ENCODE assay signal across 1 cellular context in the genomic region with DNA sequence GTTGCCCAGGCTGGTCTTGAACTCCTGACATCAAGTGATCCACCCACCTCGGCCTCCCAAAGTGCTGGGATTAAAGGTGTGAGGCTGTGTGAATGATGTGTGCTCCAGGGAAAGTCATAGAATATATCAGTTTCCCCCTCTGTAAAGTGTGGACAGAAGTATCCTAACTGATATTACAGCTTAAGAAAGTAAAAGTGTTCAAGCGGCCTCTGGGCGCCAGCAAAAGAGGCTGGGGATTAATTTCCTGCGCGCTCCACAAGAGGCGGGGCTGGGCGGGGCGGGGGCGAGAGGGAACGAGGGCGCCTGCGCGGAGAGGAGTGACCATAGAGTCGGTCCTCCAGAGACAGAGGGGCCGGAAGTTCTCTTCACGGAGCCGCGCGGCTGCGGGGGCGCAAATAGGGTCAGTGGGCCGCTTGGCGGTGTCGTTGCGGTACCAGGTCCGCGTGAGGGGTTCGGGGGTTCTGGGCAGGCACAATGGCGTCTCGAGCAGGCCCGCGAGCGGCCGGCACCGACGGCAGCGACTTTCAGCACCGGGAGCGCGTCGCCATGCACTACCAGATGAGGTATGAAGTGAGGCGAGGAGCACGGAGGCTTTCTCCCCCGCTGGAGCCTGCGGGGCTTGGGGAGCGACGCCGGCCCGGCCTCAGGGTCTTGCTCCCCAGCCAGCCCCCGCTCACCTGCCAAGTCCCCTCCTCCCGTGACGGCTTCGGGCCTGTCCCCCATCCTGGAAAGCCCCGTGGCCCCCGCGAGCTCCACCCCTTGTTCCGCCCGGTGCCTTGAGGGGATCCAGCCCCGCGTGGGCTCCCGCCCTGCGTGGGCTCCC.
TF ChIP-seq lines count a peak whose summit lies in the region.

A gene (plus strand): TSS at position 362 of the 823 bp plus-strand sequence. CDS start 113 bp downstream, at position 475.

TF ChIP-seq in K562, 482 proteins besides CTCF, POLR2A, EP300 and RAD21 (continued from another document and continues in another):
- TF ChIP-seq, protein P1, sequence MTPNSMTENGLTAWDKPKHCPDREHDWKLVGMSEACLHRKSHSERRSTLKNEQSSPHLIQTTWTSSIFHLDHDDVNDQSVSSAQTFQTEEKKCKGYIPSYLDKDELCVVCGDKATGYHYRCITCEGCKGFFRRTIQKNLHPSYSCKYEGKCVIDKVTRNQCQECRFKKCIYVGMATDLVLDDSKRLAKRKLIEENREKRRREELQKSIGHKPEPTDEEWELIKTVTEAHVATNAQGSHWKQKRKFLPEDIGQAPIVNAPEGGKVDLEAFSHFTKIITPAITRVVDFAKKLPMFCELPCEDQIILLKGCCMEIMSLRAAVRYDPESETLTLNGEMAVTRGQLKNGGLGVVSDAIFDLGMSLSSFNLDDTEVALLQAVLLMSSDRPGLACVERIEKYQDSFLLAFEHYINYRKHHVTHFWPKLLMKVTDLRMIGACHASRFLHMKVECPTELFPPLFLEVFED (CRISPR knock-in tag; conservative IDR thresholded peaks at IDR 0.05) = 0 out of 2 replicates have a peak, but pooled peaks have one; percentile 25
- TF ChIP-seq, protein P2, sequence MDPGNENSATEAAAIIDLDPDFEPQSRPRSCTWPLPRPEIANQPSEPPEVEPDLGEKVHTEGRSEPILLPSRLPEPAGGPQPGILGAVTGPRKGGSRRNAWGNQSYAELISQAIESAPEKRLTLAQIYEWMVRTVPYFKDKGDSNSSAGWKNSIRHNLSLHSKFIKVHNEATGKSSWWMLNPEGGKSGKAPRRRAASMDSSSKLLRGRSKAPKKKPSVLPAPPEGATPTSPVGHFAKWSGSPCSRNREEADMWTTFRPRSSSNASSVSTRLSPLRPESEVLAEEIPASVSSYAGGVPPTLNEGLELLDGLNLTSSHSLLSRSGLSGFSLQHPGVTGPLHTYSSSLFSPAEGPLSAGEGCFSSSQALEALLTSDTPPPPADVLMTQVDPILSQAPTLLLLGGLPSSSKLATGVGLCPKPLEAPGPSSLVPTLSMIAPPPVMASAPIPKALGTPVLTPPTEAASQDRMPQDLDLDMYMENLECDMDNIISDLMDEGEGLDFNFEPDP (CRISPR knock-in tag; IDR thresholded peaks at IDR 0.05) = peak; percentile 23; the same call in 1 of the 2 replicates
- TF ChIP-seq C11orf30 (IDR thresholded peaks at IDR 0.05; ENCODE audit: low read depth) = peak; percentile 80
- 0 out of 2 replicates have a peak, but pooled peaks have one; percentile 33 for TF ChIP-seq CEBPG (CRISPR knock-in tag; IDR thresholded peaks at IDR 0.05)
- TF ChIP-seq CEBPG (tag; conservative IDR thresholded peaks at IDR 0.05 in 1 of 2, IDR thresholded peaks at IDR 0.05 in 1 of 2) = no peak
- TF ChIP-seq, protein P3, sequence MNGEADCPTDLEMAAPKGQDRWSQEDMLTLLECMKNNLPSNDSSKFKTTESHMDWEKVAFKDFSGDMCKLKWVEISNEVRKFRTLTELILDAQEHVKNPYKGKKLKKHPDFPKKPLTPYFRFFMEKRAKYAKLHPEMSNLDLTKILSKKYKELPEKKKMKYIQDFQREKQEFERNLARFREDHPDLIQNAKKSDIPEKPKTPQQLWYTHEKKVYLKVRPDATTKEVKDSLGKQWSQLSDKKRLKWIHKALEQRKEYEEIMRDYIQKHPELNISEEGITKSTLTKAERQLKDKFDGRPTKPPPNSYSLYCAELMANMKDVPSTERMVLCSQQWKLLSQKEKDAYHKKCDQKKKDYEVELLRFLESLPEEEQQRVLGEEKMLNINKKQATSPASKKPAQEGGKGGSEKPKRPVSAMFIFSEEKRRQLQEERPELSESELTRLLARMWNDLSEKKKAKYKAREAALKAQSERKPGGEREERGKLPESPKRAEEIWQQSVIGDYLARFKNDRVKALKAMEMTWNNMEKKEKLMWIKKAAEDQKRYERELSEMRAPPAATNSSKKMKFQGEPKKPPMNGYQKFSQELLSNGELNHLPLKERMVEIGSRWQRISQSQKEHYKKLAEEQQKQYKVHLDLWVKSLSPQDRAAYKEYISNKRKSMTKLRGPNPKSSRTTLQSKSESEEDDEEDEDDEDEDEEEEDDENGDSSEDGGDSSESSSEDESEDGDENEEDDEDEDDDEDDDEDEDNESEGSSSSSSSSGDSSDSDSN (IDR thresholded peaks at IDR 0.05; ENCODE audit: borderline replicate concordance in 1 of 2, low read depth in 2 of 2, low read length in 2 of 2) = 0 out of 4 replicates have a peak, but pooled peaks of 1 of the 2 experiments have one; percentile 45
- TF ChIP-seq, protein P4, sequence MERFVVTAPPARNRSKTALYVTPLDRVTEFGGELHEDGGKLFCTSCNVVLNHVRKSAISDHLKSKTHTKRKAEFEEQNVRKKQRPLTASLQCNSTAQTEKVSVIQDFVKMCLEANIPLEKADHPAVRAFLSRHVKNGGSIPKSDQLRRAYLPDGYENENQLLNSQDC (CRISPR knock-in tag; IDR thresholded peaks at IDR 0.05) = 0 out of 2 replicates have a peak, but pooled peaks have one; percentile 21
- TF ChIP-seq MAZ (CRISPR knock-in tag; conservative IDR thresholded peaks at IDR 0.05 in 1 of 2, IDR thresholded peaks at IDR 0.05 in 1 of 2) = peak; percentile 94
- 0 out of 2 replicates have a peak, but pooled peaks have one; percentile 66 for TF ChIP-seq DPF2 (IDR thresholded peaks at IDR 0.05)
- TF ChIP-seq HMG20B (CRISPR knock-in tag; IDR thresholded peaks at IDR 0.05) = no peak
- TF ChIP-seq POLR2H (tag; IDR thresholded peaks at IDR 0.05; ENCODE audit: low read depth) = peak; percentile 83
- peak; percentile 32 for TF ChIP-seq NUFIP1 (IDR thresholded peaks at IDR 0.05; ENCODE audit: partially characterized antibody)
- TF ChIP-seq ERF (CRISPR knock-in tag; IDR thresholded peaks at IDR 0.05) = 0 out of 2 replicates have a peak, but pooled peaks have one; percentile 80
- TF ChIP-seq NFATC3 (IDR thresholded peaks at IDR 0.05) = no peak
- peak; percentile 96 for TF ChIP-seq POLR2B (IDR thresholded peaks at IDR 0.05; ENCODE audit: low read depth, partially characterized antibody)
- TF ChIP-seq, protein P5, sequence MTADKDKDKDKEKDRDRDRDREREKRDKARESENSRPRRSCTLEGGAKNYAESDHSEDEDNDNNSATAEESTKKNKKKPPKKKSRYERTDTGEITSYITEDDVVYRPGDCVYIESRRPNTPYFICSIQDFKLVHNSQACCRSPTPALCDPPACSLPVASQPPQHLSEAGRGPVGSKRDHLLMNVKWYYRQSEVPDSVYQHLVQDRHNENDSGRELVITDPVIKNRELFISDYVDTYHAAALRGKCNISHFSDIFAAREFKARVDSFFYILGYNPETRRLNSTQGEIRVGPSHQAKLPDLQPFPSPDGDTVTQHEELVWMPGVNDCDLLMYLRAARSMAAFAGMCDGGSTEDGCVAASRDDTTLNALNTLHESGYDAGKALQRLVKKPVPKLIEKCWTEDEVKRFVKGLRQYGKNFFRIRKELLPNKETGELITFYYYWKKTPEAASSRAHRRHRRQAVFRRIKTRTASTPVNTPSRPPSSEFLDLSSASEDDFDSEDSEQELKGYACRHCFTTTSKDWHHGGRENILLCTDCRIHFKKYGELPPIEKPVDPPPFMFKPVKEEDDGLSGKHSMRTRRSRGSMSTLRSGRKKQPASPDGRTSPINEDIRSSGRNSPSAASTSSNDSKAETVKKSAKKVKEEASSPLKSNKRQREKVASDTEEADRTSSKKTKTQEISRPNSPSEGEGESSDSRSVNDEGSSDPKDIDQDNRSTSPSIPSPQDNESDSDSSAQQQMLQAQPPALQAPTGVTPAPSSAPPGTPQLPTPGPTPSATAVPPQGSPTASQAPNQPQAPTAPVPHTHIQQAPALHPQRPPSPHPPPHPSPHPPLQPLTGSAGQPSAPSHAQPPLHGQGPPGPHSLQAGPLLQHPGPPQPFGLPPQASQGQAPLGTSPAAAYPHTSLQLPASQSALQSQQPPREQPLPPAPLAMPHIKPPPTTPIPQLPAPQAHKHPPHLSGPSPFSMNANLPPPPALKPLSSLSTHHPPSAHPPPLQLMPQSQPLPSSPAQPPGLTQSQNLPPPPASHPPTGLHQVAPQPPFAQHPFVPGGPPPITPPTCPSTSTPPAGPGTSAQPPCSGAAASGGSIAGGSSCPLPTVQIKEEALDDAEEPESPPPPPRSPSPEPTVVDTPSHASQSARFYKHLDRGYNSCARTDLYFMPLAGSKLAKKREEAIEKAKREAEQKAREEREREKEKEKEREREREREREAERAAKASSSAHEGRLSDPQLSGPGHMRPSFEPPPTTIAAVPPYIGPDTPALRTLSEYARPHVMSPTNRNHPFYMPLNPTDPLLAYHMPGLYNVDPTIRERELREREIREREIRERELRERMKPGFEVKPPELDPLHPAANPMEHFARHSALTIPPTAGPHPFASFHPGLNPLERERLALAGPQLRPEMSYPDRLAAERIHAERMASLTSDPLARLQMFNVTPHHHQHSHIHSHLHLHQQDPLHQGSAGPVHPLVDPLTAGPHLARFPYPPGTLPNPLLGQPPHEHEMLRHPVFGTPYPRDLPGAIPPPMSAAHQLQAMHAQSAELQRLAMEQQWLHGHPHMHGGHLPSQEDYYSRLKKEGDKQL (CRISPR knock-in tag; IDR thresholded peaks at IDR 0.05; ENCODE audit: borderline replicate concordance) = no peak
- TF ChIP-seq, protein P6, sequence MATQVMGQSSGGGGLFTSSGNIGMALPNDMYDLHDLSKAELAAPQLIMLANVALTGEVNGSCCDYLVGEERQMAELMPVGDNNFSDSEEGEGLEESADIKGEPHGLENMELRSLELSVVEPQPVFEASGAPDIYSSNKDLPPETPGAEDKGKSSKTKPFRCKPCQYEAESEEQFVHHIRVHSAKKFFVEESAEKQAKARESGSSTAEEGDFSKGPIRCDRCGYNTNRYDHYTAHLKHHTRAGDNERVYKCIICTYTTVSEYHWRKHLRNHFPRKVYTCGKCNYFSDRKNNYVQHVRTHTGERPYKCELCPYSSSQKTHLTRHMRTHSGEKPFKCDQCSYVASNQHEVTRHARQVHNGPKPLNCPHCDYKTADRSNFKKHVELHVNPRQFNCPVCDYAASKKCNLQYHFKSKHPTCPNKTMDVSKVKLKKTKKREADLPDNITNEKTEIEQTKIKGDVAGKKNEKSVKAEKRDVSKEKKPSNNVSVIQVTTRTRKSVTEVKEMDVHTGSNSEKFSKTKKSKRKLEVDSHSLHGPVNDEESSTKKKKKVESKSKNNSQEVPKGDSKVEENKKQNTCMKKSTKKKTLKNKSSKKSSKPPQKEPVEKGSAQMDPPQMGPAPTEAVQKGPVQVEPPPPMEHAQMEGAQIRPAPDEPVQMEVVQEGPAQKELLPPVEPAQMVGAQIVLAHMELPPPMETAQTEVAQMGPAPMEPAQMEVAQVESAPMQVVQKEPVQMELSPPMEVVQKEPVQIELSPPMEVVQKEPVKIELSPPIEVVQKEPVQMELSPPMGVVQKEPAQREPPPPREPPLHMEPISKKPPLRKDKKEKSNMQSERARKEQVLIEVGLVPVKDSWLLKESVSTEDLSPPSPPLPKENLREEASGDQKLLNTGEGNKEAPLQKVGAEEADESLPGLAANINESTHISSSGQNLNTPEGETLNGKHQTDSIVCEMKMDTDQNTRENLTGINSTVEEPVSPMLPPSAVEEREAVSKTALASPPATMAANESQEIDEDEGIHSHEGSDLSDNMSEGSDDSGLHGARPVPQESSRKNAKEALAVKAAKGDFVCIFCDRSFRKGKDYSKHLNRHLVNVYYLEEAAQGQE (CRISPR knock-in tag; IDR thresholded peaks at IDR 0.05; ENCODE audit: low read depth) = peak; percentile 79
- TF ChIP-seq TRIM28 (IDR thresholded peaks at IDR 0.05) = peak; percentile 33; the same call in 1 of the 2 replicates
- TF ChIP-seq, protein P7, sequence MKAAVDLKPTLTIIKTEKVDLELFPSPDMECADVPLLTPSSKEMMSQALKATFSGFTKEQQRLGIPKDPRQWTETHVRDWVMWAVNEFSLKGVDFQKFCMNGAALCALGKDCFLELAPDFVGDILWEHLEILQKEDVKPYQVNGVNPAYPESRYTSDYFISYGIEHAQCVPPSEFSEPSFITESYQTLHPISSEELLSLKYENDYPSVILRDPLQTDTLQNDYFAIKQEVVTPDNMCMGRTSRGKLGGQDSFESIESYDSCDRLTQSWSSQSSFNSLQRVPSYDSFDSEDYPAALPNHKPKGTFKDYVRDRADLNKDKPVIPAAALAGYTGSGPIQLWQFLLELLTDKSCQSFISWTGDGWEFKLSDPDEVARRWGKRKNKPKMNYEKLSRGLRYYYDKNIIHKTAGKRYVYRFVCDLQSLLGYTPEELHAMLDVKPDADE (conservative IDR thresholded peaks at IDR 0.05; ENCODE audit: control insufficient read depth, low read depth, low read length) = peak; percentile 42; the same call in 1 of the 2 replicates
- TF ChIP-seq KAT2B (IDR thresholded peaks at IDR 0.05; ENCODE audit: low read depth, low read length) = no peak
- TF ChIP-seq TEAD1 (CRISPR knock-in tag; IDR thresholded peaks at IDR 0.05) = peak in 1 of 2 experiments; percentile 60; a peak in 3 of 4 replicates
- no peak for TF ChIP-seq HOXB6 (CRISPR knock-in tag; IDR thresholded peaks at IDR 0.05; ENCODE audit: borderline replicate concordance)
- peak; percentile 59; the same call in 1 of the 2 replicates for TF ChIP-seq ESRRA (IDR thresholded peaks at IDR 0.05; ENCODE audit: borderline replicate concordance, low read depth)
- peak in 1 of 2 experiments; percentile 30; a peak in 1 of 4 replicates for TF ChIP-seq FOXA3 (CRISPR knock-in tag; conservative IDR thresholded peaks at IDR 0.05 in 1 of 2, IDR thresholded peaks at IDR 0.05 in 1 of 2)
- TF ChIP-seq, protein P8, sequence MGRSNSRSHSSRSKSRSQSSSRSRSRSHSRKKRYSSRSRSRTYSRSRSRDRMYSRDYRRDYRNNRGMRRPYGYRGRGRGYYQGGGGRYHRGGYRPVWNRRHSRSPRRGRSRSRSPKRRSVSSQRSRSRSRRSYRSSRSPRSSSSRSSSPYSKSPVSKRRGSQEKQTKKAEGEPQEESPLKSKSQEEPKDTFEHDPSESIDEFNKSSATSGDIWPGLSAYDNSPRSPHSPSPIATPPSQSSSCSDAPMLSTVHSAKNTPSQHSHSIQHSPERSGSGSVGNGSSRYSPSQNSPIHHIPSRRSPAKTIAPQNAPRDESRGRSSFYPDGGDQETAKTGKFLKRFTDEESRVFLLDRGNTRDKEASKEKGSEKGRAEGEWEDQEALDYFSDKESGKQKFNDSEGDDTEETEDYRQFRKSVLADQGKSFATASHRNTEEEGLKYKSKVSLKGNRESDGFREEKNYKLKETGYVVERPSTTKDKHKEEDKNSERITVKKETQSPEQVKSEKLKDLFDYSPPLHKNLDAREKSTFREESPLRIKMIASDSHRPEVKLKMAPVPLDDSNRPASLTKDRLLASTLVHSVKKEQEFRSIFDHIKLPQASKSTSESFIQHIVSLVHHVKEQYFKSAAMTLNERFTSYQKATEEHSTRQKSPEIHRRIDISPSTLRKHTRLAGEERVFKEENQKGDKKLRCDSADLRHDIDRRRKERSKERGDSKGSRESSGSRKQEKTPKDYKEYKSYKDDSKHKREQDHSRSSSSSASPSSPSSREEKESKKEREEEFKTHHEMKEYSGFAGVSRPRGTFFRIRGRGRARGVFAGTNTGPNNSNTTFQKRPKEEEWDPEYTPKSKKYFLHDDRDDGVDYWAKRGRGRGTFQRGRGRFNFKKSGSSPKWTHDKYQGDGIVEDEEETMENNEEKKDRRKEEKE (IDR thresholded peaks at IDR 0.05; ENCODE audit: borderline replicate concordance in 1 of 2, control insufficient read depth in 1 of 2, low read depth in 2 of 2, low read length in 1 of 2) = peak in 1 of 2 experiments; percentile 76; a peak in 1 of 4 replicates
- 0 out of 2 replicates have a peak, but pooled peaks have one; percentile 7 for TF ChIP-seq STAG1 (CRISPR knock-in tag; IDR thresholded peaks at IDR 0.05; ENCODE audit: borderline replicate concordance)
- peak; percentile 18; the same call in 1 of the 2 replicates for TF ChIP-seq SMARCA4 (IDR thresholded peaks at IDR 0.05)
- TF ChIP-seq SAFB (IDR thresholded peaks at IDR 0.05; ENCODE audit: borderline replicate concordance, low read depth, low read length) = peak; percentile 98
